ENCODE assay signal across 8 cellular contexts in the genomic region with DNA sequence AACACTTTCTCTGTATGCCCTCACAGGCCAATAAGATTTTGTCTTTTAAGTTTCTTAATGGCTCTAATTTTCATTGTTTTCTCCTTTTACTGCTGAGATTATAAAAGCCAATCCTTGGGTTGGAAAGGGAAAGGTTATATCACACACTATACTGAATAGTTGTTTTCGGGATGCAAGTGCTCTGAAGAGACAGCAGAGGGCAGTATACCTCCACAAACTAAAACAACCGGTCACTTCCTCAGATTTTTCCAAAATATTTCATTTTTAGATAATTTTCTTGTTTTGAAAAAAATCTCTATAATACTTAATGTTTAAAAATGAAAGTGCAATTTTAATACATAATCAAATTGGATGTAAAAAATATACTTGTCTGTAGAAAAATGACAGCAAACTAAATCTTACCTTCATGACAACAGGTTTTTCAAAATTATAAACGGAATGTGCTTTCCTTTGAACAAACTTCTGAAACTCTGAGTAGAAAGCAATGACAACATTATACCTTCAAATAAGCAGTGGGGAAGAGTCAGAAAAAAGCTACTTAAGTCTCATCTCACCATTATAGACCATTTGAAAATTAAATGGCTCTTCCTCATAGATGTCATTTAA.
DNase-seq lines count a peak whose midpoint lies in the region; ATAC-seq and TF ChIP-seq lines count a peak whose summit lies in the region.

No MANE protein-coding gene starts in this region.

- H3K9me3 ChIP-seq in lower lobe of right lung (no peaks in the 10 kb centered on the region), MG63 (no peaks in the 10 kb centered on the region)

- intact Hi-C loops in lower lobe of right lung (cut with DNase I), result no loop called here

- ATAC-seq in GM21786 (IDR thresholded peaks at IDR 0.05; ENCODE audit: unreplicated experiment), result peak; percentile 79
- ATAC-seq in lower lobe of right lung, result peak; percentile 70 to 72

- no peak overlapping the region for H3K27ac ChIP-seq in lower lobe of right lung

- H3K4me3 ChIP-seq in lower lobe of right lung (no peak overlapping the region), MG63 (no peak overlapping the region)

- H3K4me1 ChIP-seq in lower lobe of right lung, result peaks cover 5% of the 10 kb centered on the region

- peak; percentile 58 for DNase-seq in ELR (ENCODE audit: low read depth)
- peak; percentile 77 for DNase-seq in NCI-H2227 treated with DMSO at 0.1 percent for 48 hours (lab: John Stamatoyannopoulos, UW)
- peak; percentile 28 for DNase-seq in cerebellum (ENCODE audit: low spot score)
- no peak for DNase-seq in lower lobe of right lung
- DNase-seq in T1000 (lab: John Stamatoyannopoulos, UW), result no peak
- no peak for DNase-seq in MG63
- no peak for DNase-seq in stimulated activated CD4-positive, alpha-beta T cell treated with anti-CD3 and anti-CD28 coated beads, Interleukin-4, amount 100 ng/mL, for 24 hours

- H3K27me3 ChIP-seq in lower lobe of right lung (ENCODE audit: low read depth) (no peaks in the 10 kb centered on the region), MG63 (no peaks in the 10 kb centered on the region)

- H3K36me3 ChIP-seq in lower lobe of right lung, result peaks cover 36% of the 10 kb centered on the region
- peaks cover 37% of the 10 kb centered on the region for H3K36me3 ChIP-seq in MG63

- peak; percentile 87 for TF ChIP-seq CTCF in lower lobe of right lung (IDR thresholded peaks at IDR 0.05)

Comparison
In these comparisons a context has a peak if more than half of its experiments do, and no peak if none do; other contexts are left out.
1. DNase-seq: peak in ELR (single experiment), NCI-H2227 treated with DMSO at 0.1 percent for 48 hours (single experiment) and cerebellum (single experiment); none in lower lobe of right lung (single experiment), T1000 (single experiment), MG63 (single experiment) and stimulated activated CD4-positive, alpha-beta T cell treated with anti-CD3 and anti-CD28 coated beads, Interleukin-4, amount 100 ng/mL, for 24 hours (single experiment).